In genomic region chr10:43262902-43263466, GRCh38 we compare ENCODE assay signal across 1 cellular context.
TF ChIP-seq lines count a peak whose summit lies in the region.

No MANE protein-coding gene starts in this region.

TF ChIP-seq in HCT116, 20 proteins besides CTCF, POLR2A, EP300 and RAD21:
- TF ChIP-seq POLR2AphosphoS5 (IDR thresholded peaks at IDR 0.05; ENCODE audit: low read depth, low read length), result no peak
- no peak for TF ChIP-seq YY1 (IDR thresholded peaks at IDR 0.05; ENCODE audit: extremely low read depth, insufficient replicate concordance, low read depth, low read length)
- TF ChIP-seq CBX3 (IDR thresholded peaks at IDR 0.05; ENCODE audit: low read depth), result no peak
